Comparison of ENCODE assay signal across 10 cellular contexts in genomic region chrX:73398185-73398914, GRCh38. TPM values are rescaled to one million over a fixed set of nuclear protein-coding genes. Genes with fewer than 3 reads are reported as not detected.
"Had no signal": no experiment of that assay in that cellular context is flagged by ENCODE, and none has a peak within 500 bp of the region (broad histone marks: within the 10 kb centered on the region; RNA-seq: fewer than 3 reads in every experiment).

No MANE protein-coding gene starts in this region.

- H3K4me3 ChIP-seq: GM23338, K562 had no signal

- H3K4me2 ChIP-seq: GM23338 had no signal

- DNase-seq: H9, HCEC 1CT, IMR-90, KG1 had no signal

- ATAC-seq: GM23338, K562 had no signal

- FAIRE-seq: H1, H54, HTR-8/SVneo, K562 had no signal

RNA-seq across cellular contexts. Expression of gene CDX4, which starts 48.5 kb away (rescaled TPM):
- total RNA-seq: HT-29, IMR-90, K562 had no signal
- polyA plus RNA-seq: IMR-90, K562 had no signal
